Comparison of ENCODE assay signal across 26 cellular contexts in genomic region chr6:109303149-109303548, GRCh38.
"Had no signal": no experiment of that assay in that cellular context is flagged by ENCODE, and none has a peak within 500 bp of the region (broad histone marks: within the 10 kb centered on the region; RNA-seq: fewer than 3 reads in every experiment).

No MANE protein-coding gene starts in this region.

- H3K36me3 Mint-ChIP-seq: activated naive CD8-positive, alpha-beta T cell; T-cell had no signal

- H3K4me3 ChIP-seq: adrenal gland, SK-N-MC had no signal

- ATAC-seq: activated T-helper 17 cell treated with anti-CD3 and anti-CD28 coated beads, Interleukin-2, amount 50 U/mL, for 72 hours; Right ventricle myocardium inferior; T-cell had no signal

- H3K27me3 Mint-ChIP-seq: activated naive CD8-positive, alpha-beta T cell had no signal

- H3K36me3 ChIP-seq: adrenal gland had no signal

- H3K4me3 Mint-ChIP-seq: activated CD4-positive, alpha-beta memory T cell treated with anti-CD3 and anti-CD28 coated beads, Interleukin-2, amount 10 ng/mL, durations not matched to agents 7 days and 5 days; activated naive CD4-positive, alpha-beta T cell treated with anti-CD3 and anti-CD28 coated beads for 36 hours; activated naive CD8-positive, alpha-beta T cell; activated T-helper 17 cell treated with anti-CD3 and anti-CD28 coated beads, Interleukin-2, amount 50 U/mL, for 72 hours; T-cell had no signal

- H3K27ac ChIP-seq: adrenal gland, SK-N-MC, VCaP had no signal

- H3K27me3 ChIP-seq: adrenal gland had no signal

- H3K27ac Mint-ChIP-seq: activated CD4-positive, alpha-beta memory T cell treated with anti-CD3 and anti-CD28 coated beads, Interleukin-2, amount 10 ng/mL, durations not matched to agents 7 days and 5 days; activated naive CD4-positive, alpha-beta T cell treated with anti-CD3 and anti-CD28 coated beads for 36 hours; activated naive CD8-positive, alpha-beta T cell; activated T-helper 17 cell treated with anti-CD3 and anti-CD28 coated beads, Interleukin-2, amount 50 U/mL, for 72 hours; T-cell had no signal

- H3K9me3 ChIP-seq: adrenal gland had no signal

- H3K9me3 Mint-ChIP-seq: activated CD4-positive, alpha-beta memory T cell treated with anti-CD3 and anti-CD28 coated beads, Interleukin-2, amount 10 ng/mL, durations not matched to agents 7 days and 5 days; activated naive CD4-positive, alpha-beta T cell treated with anti-CD3 and anti-CD28 coated beads for 36 hours; activated T-helper 17 cell treated with anti-CD3 and anti-CD28 coated beads, Interleukin-2, amount 50 U/mL, for 72 hours; T-cell had no signal

- DNase-seq: activated CD4-positive, alpha-beta memory T cell treated with anti-CD3 and anti-CD28 coated beads, Interleukin-2, amount 10 ng/mL, durations not matched to agents 7 days and 5 days; activated CD4-positive, alpha-beta T cell treated with anti-CD3 and anti-CD28 coated beads, Interleukin-2, amount 50 U/mL, for 1 hour; activated CD4-positive, CD25-positive, alpha-beta regulatory T cell; activated gamma-delta T cell; activated naive CD4-positive, alpha-beta T cell treated with anti-CD3 and anti-CD28 coated beads for 36 hours; activated T-cell treated with anti-CD3 and anti-CD28 coated beads for 4 hours; activated T-cell treated with anti-CD3 and anti-CD28 coated beads, Interleukin-2, amount 50 U/mL, for 48 hours; adrenal gland; anterior cingulate cortex; Karpas-422; MM.1S; NCI-H1105 treated with DMSO at 0.1 percent for 48 hours; NCI-H1436 treated with DMSO at 0.1 percent for 48 hours; NCI-H187; NCI-H2081; NCI-H510A treated with DMSO at 0.1 percent for 48 hours; NK-92 treated with Interleukin-12 subunit alpha and Interleukin-12 subunit beta, amount 100 ng/mL, for 24 hours; RPMI8226; T-cell; T-helper 2 cell; T1000 had no signal
